ENCODE assay signal across 8 cellular contexts in genomic region chr11:95715777-95716241, GRCh38.
DNase-seq lines count a peak whose midpoint lies in the region; ATAC-seq and TF ChIP-seq lines count a peak whose summit lies in the region.

No MANE protein-coding gene starts in this region.

- no peak for TF ChIP-seq CTCF in GM10266 (IDR thresholded peaks at IDR 0.05; ENCODE audit: control insufficient read depth, insufficient read depth, low read depth, missing control alignments)
- no peak for TF ChIP-seq CTCF in GM23338 (conservative IDR thresholded peaks at IDR 0.05; ENCODE audit: low read depth in 2 of 2)
- no peak for TF ChIP-seq CTCF in brain microvascular endothelial cell (IDR thresholded peaks at IDR 0.05; ENCODE audit: low read depth, low read length, missing control alignments)
- no peak for TF ChIP-seq CTCF in WERI-Rb-1 (IDR thresholded peaks at IDR 0.05; ENCODE audit: low read depth, low read length)

- no peak overlapping the region for H3K27ac Mint-ChIP-seq in GM23338

- in situ Hi-C loops in brain microvascular endothelial cell (cut with HindIII; ENCODE audit: low pct_ligation_motif_present, low sequenced_read_pairs) = no loop called here

- no peak overlapping the region for H3K27ac ChIP-seq in GM23338 (ENCODE audit: low read depth)
- no peak overlapping the region for H3K27ac ChIP-seq in brain microvascular endothelial cell
- H3K27ac ChIP-seq in WERI-Rb-1 = no peak overlapping the region

- DNase-seq in GM10266 (ENCODE audit: extremely low spot score) = peak; percentile 13
- DNase-seq in GM23338 (ENCODE audit: low spot score) = peak; percentile 9
- DNase-seq in NCI-H526 (lab: John Stamatoyannopoulos, UW) = peak; percentile 94 to 96
- DNase-seq in brain microvascular endothelial cell = peak; percentile 25
- DNase-seq in stimulated activated CD4-positive, alpha-beta T cell treated with anti-CD3 and anti-CD28 coated beads, Interleukin-15, amount 100 ng/mL, for 24 hours = peak; percentile 68
- DNase-seq in WERI-Rb-1 = no peak
- DNase-seq in SIG-M5 treated with dmso at 0.1 percent for 504 hours (lab: John Stamatoyannopoulos, UW; ENCODE audit: unreplicated experiment) = no peak
- no peak for DNase-seq in NCI-H2196 (lab: John Stamatoyannopoulos, UW; ENCODE audit: unreplicated experiment)

- H3K36me3 Mint-ChIP-seq in GM23338 (ENCODE audit: low read depth) = no peaks in the 10 kb centered on the region

- no peaks in the 10 kb centered on the region for H3F3A ChIP-seq in GM23338 (replicated peaks; ENCODE audit: low read depth)

- no peaks in the 10 kb centered on the region for H4K20me1 ChIP-seq in GM23338 (replicated peaks; ENCODE audit: insufficient read depth)

- H3K79me2 ChIP-seq in GM23338 (replicated peaks; ENCODE audit: insufficient read depth) = no peaks in the 10 kb centered on the region

- ATAC-seq in GM23338 = no peak

- H3K4me2 ChIP-seq in GM23338 = no peak overlapping the region

- H3K9me3 Mint-ChIP-seq in GM23338 = no peaks in the 10 kb centered on the region

- H3K36me3 ChIP-seq in GM23338 (ENCODE audit: insufficient read depth) (no peaks in the 10 kb centered on the region), brain microvascular endothelial cell (replicated peaks) (no peaks in the 10 kb centered on the region), WERI-Rb-1 (no peaks in the 10 kb centered on the region)

- H2AFZ ChIP-seq in GM23338 = no peak overlapping the region; the same call in 1 of the 2 replicates

- H3K27me3 ChIP-seq in GM23338 (ENCODE audit: insufficient read depth) = no peaks in the 10 kb centered on the region
- H3K27me3 ChIP-seq in brain microvascular endothelial cell (replicated peaks) = no peaks in the 10 kb centered on the region
- no peaks in the 10 kb centered on the region for H3K27me3 ChIP-seq in WERI-Rb-1 (ENCODE audit: insufficient read depth, low read depth, severe bottlenecking)

- H3K27me3 Mint-ChIP-seq in GM23338 (ENCODE audit: insufficient read depth, low read depth, poor library complexity) = no peaks in the 10 kb centered on the region

- no peaks in the 10 kb centered on the region for H3K9me2 ChIP-seq in GM23338 (ENCODE audit: insufficient read depth)

- peaks cover 5% of the 10 kb centered on the region; the same call in 2 of the 3 replicates for H3K4me1 Mint-ChIP-seq in GM23338

- no peaks in the 10 kb centered on the region for H3K4me1 ChIP-seq in GM23338 (ENCODE audit: insufficient read depth)

- no peak overlapping the region for H3K4me3 Mint-ChIP-seq in GM23338

- no peak overlapping the region for H3K4me3 ChIP-seq in GM23338
- H3K4me3 ChIP-seq in brain microvascular endothelial cell (ENCODE audit: low read depth, low read length) = no peak overlapping the region
- H3K4me3 ChIP-seq in WERI-Rb-1 (ENCODE audit: low read depth, low read length) = no peak overlapping the region

- no peaks in the 10 kb centered on the region for H3K9me3 ChIP-seq in WERI-Rb-1 (ENCODE audit: severe bottlenecking)

TF ChIP-seq in GM23338, 12 proteins besides CTCF, POLR2A, EP300 and RAD21 (continues in another document):
- TF ChIP-seq POLR2AphosphoS5 (IDR thresholded peaks at IDR 0.05; ENCODE audit: low read depth) (no peak), ETS1 (IDR thresholded peaks at IDR 0.05) (no peak), STAT1 (IDR thresholded peaks at IDR 0.05; ENCODE audit: unreplicated experiment) (no peak), REST (IDR thresholded peaks at IDR 0.05; ENCODE audit: unreplicated experiment) (no peak), ZNF331 (CRISPR knock-in tag; IDR thresholded peaks at IDR 0.05; ENCODE audit: low read depth) (no peak), EZH2 (IDR thresholded peaks at IDR 0.05; ENCODE audit: low read depth, unreplicated experiment) (no peak), JUNB (IDR thresholded peaks at IDR 0.05; ENCODE audit: unreplicated experiment) (no peak), ZNF114 (CRISPR knock-in tag; IDR thresholded peaks at IDR 0.05) (no peak)

Comparison
In these comparisons a context has a peak if more than half of its experiments do, and no peak if none do; other contexts are left out.
1. DNase-seq: peak in GM10266 (single experiment), GM23338 (single experiment), NCI-H526 (2 of 2), brain microvascular endothelial cell (single experiment) and stimulated activated CD4-positive, alpha-beta T cell treated with anti-CD3 and anti-CD28 coated beads, Interleukin-15, amount 100 ng/mL, for 24 hours (single experiment); none in WERI-Rb-1 (single experiment), SIG-M5 treated with dmso at 0.1 percent for 504 hours (single experiment) and NCI-H2196 (single experiment).